Comparison of ENCODE assay signal across 1 cellular context in genomic region chr2:199404841-199405240, GRCh38.
TF ChIP-seq lines count a peak whose summit lies in the region.

No MANE protein-coding gene starts in this region.

TF ChIP-seq in HepG2, 621 proteins besides CTCF, POLR2A, EP300 and RAD21:
- TF ChIP-seq, protein P1, sequence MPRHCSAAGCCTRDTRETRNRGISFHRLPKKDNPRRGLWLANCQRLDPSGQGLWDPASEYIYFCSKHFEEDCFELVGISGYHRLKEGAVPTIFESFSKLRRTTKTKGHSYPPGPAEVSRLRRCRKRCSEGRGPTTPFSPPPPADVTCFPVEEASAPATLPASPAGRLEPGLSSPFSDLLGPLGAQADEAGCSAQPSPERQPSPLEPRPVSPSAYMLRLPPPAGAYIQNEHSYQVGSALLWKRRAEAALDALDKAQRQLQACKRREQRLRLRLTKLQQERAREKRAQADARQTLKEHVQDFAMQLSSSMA (CRISPR knock-in tag; IDR thresholded peaks at IDR 0.05): no peak
- no peak for TF ChIP-seq ZNF792 (CRISPR knock-in tag; IDR thresholded peaks at IDR 0.05)
- TF ChIP-seq, protein P2, sequence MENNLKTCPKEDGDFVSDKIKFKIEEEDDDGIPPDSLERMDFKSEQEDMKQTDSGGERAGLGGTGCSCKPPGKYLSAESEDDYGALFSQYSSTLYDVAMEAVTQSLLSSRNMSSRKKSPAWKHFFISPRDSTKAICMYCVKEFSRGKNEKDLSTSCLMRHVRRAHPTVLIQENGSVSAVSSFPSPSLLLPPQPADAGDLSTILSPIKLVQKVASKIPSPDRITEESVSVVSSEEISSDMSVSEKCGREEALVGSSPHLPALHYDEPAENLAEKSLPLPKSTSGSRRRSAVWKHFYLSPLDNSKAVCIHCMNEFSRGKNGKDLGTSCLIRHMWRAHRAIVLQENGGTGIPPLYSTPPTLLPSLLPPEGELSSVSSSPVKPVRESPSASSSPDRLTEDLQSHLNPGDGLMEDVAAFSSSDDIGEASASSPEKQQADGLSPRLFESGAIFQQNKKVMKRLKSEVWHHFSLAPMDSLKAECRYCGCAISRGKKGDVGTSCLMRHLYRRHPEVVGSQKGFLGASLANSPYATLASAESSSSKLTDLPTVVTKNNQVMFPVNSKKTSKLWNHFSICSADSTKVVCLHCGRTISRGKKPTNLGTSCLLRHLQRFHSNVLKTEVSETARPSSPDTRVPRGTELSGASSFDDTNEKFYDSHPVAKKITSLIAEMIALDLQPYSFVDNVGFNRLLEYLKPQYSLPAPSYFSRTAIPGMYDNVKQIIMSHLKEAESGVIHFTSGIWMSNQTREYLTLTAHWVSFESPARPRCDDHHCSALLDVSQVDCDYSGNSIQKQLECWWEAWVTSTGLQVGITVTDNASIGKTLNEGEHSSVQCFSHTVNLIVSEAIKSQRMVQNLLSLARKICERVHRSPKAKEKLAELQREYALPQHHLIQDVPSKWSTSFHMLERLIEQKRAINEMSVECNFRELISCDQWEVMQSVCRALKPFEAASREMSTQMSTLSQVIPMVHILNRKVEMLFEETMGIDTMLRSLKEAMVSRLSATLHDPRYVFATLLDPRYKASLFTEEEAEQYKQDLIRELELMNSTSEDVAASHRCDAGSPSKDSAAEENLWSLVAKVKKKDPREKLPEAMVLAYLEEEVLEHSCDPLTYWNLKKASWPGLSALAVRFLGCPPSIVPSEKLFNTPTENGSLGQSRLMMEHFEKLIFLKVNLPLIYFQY (CRISPR knock-in tag; IDR thresholded peaks at IDR 0.05; ENCODE audit: borderline replicate concordance): no peak
- no peak for TF ChIP-seq ZNF296 (CRISPR knock-in tag; conservative IDR thresholded peaks at IDR 0.05)
- no peak for TF ChIP-seq ZUFSP (CRISPR knock-in tag; IDR thresholded peaks at IDR 0.05; ENCODE audit: borderline replicate concordance)
- TF ChIP-seq BRCA1 (CRISPR knock-in tag; IDR thresholded peaks at IDR 0.05): no peak
- no peak for TF ChIP-seq ZBTB37 (CRISPR knock-in tag; IDR thresholded peaks at IDR 0.05)
- TF ChIP-seq SNAPC2 (CRISPR knock-in tag; IDR thresholded peaks at IDR 0.05): no peak
